ENCODE assay signal across 1 cellular context in the genomic region with DNA sequence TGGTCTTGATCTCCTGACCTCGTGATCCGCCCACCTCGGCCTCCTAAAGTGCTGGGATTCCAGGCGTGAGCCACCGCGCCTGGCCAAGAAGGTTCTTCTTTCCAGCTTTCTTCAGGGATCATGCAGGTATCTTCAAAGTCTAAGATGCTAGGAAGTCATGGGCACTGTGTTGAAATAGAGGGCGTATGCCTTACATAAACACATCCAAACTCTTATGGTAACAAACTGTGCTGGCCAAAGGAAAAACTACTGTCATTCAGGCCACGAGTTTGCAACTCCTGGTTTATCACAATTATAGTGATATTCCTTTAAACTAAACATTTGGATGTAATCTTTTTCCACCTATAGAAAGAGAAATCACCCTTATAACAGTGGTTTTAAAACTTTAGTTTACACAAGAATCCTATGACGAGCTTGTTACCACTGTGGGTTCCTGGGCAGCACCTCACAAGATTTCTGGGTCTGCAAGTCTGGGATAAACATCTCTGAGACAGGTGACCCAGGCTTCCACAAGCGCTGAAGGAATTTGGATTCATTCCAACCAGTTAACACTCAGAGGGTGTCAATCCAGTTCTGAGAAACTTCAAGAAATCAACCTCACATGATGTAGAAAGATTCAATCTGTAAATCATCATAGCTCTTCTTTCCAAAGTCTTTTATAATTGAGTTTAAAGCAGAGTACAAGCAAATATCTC.
TF ChIP-seq lines count a peak whose summit lies in the region.

No MANE protein-coding gene starts in this region.

TF ChIP-seq in GM23338, 12 proteins besides CTCF, POLR2A, EP300 and RAD21 (continued from another document):
- TF ChIP-seq, protein P1, sequence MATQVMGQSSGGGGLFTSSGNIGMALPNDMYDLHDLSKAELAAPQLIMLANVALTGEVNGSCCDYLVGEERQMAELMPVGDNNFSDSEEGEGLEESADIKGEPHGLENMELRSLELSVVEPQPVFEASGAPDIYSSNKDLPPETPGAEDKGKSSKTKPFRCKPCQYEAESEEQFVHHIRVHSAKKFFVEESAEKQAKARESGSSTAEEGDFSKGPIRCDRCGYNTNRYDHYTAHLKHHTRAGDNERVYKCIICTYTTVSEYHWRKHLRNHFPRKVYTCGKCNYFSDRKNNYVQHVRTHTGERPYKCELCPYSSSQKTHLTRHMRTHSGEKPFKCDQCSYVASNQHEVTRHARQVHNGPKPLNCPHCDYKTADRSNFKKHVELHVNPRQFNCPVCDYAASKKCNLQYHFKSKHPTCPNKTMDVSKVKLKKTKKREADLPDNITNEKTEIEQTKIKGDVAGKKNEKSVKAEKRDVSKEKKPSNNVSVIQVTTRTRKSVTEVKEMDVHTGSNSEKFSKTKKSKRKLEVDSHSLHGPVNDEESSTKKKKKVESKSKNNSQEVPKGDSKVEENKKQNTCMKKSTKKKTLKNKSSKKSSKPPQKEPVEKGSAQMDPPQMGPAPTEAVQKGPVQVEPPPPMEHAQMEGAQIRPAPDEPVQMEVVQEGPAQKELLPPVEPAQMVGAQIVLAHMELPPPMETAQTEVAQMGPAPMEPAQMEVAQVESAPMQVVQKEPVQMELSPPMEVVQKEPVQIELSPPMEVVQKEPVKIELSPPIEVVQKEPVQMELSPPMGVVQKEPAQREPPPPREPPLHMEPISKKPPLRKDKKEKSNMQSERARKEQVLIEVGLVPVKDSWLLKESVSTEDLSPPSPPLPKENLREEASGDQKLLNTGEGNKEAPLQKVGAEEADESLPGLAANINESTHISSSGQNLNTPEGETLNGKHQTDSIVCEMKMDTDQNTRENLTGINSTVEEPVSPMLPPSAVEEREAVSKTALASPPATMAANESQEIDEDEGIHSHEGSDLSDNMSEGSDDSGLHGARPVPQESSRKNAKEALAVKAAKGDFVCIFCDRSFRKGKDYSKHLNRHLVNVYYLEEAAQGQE (IDR thresholded peaks at IDR 0.05; ENCODE audit: unreplicated experiment): no peak
- TF ChIP-seq ZNF331 (CRISPR knock-in tag; IDR thresholded peaks at IDR 0.05; ENCODE audit: low read depth) (no peak), POLR2AphosphoS5 (IDR thresholded peaks at IDR 0.05; ENCODE audit: low read depth) (no peak), EZH2phosphoT487 (IDR thresholded peaks at IDR 0.05; ENCODE audit: unreplicated experiment) (no peak), STAT1 (IDR thresholded peaks at IDR 0.05; ENCODE audit: unreplicated experiment) (no peak), CREB1 (CRISPR knock-in tag; IDR thresholded peaks at IDR 0.05; ENCODE audit: low read depth) (no peak), JUNB (IDR thresholded peaks at IDR 0.05; ENCODE audit: unreplicated experiment) (no peak)
TF ChIP-seq in GM23338: peak in this region for 0.
